ENCODE assay signal across 19 cellular contexts in genomic region chr15:63323798-63324651, GRCh38. TPM values are rescaled to one million over a fixed set of nuclear protein-coding genes. Genes with fewer than 3 reads are reported as not detected.
DNase-seq lines count a peak whose midpoint lies in the region; ATAC-seq, FAIRE-seq and TF ChIP-seq lines count a peak whose summit lies in the region.
"Had no signal": no experiment of that assay in that cellular context is flagged by ENCODE, and none has a peak within 500 bp of the region (broad histone marks: within the 10 kb centered on the region; RNA-seq: fewer than 3 reads in every experiment).

No MANE protein-coding gene starts in this region.

- ATAC-seq in HepG2 (no peak), right lobe of liver (no peak), HG02884 (IDR thresholded peaks at IDR 0.05; ENCODE audit: unreplicated experiment) (no peak)
- ATAC-seq in natural killer cell treated with Interleukin-12 subunit alpha and Interleukin-12 subunit beta and Interleukin-15 and Interleukin-18, amount 100 ng/mL, for 72 hours = no peak
- ATAC-seq: left colon; naive thymus-derived CD8-positive, alpha-beta T cell; right cardiac atrium had no signal

- H3K9me3 ChIP-seq in HepG2 (ENCODE audit: low read length) = no peaks in the 10 kb centered on the region
- no peaks in the 10 kb centered on the region for H3K9me3 ChIP-seq in right lobe of liver
- no peaks in the 10 kb centered on the region for H3K9me3 ChIP-seq in adipocyte (ENCODE audit: control insufficient read depth, low read length)
- H3K9me3 ChIP-seq: transverse colon had no signal

- no peak overlapping the region for H3K4me2 ChIP-seq in HepG2 (ENCODE audit: low read depth, low read length)

- BruUV-seq in HepG2 (replicated peaks; lab: Mats Ljungman, UMichigan) = no TSS peak

- intact Hi-C loops in HepG2 (cut with micrococcal nuclease; ENCODE audit: unreplicated experiment) (no loop called here), right lobe of liver (cut with DNase I) (no loop called here)

- DNase-seq in HepG2 (ENCODE audit: low spot score) (peak; percentile 3), right lobe of liver (no peak), adipocyte (ENCODE audit: low read depth) (peak; percentile 21), left kidney (ENCODE audit: low read depth, low spot score) (peak; percentile 30), NCI-H2107 treated with DMSO at 0.1 percent for 48 hours (lab: John Stamatoyannopoulos, UW; ENCODE audit: unreplicated experiment) (no peak), T-helper 2 cell (no peak)
- DNase-seq in natural killer cell treated with Interleukin-12 subunit alpha and Interleukin-12 subunit beta and Interleukin-15 and Interleukin-18, amount 100 ng/mL, for 72 hours (ENCODE audit: low spot score) = no peak
- DNase-seq: activated CD4-positive, alpha-beta T cell treated with anti-CD3 and anti-CD28 coated beads, Interleukin-2, amount 50 U/mL, for 1 hour; aorta; dermis blood vessel endothelial cell; left colon; MM.1S; naive thymus-derived CD8-positive, alpha-beta T cell; NCI-H2029; right cardiac atrium; stimulated activated CD4-positive, alpha-beta T cell treated with anti-CD3 and anti-CD28 coated beads, Interleukin-4, amount 100 ng/mL, for 4 hours; transverse colon had no signal

- H3K9me3 Mint-ChIP-seq in natural killer cell treated with Interleukin-12 subunit alpha and Interleukin-12 subunit beta and Interleukin-15 and Interleukin-18, amount 100 ng/mL, for 72 hours = no peaks in the 10 kb centered on the region
- H3K9me3 Mint-ChIP-seq: naive thymus-derived CD8-positive, alpha-beta T cell had no signal

- H3K4me1 ChIP-seq in HepG2 (ENCODE audit: insufficient read depth, low read length) (no peaks in the 10 kb centered on the region), right lobe of liver (no peaks in the 10 kb centered on the region), adipocyte (ENCODE audit: control insufficient read depth, insufficient read depth, low read length) (no peaks in the 10 kb centered on the region)
- H3K4me1 ChIP-seq: transverse colon had no signal

- TF ChIP-seq CTCF in HepG2 (CRISPR knock-in tag; IDR thresholded peaks at IDR 0.05) = no peak
- no peak for TF ChIP-seq CTCF in right lobe of liver (IDR thresholded peaks at IDR 0.05)

- 36% methylated on average over 8 of the region's 9 CpGs for WGBS in HepG2 (ENCODE audit: low lambda C conversion rate)
- WGBS in right lobe of liver (ENCODE audit: insufficient coverage, low coverage, low lambda C conversion rate, missing lambda C conversion rate) = 85% methylated on average over 4 of the region's 9 CpGs

- CTCF ChIA-PET in HepG2 (lab: Yijun Ruan, JAX; ENCODE audit: low intra/inter-chr PET ratio, low total read pairs) = no interaction called here

- no peaks in the 10 kb centered on the region for H3K79me2 ChIP-seq in HepG2 (ENCODE audit: insufficient read depth, low read length)

- H3K27ac ChIP-seq in HepG2 (ENCODE audit: extremely low read length, insufficient read depth, low read length) = no peak overlapping the region
- H3K27ac ChIP-seq in right lobe of liver = no peak overlapping the region
- H3K27ac ChIP-seq: transverse colon had no signal

- in situ Hi-C loops in HepG2 (cut with HindIII; ENCODE audit: extremely low pct_ligation_motif_present, low pct_unique_long_range_greater_than_20kb) = no loop called here

- no peaks in the 10 kb centered on the region for H3K4me1 Mint-ChIP-seq in natural killer cell treated with Interleukin-12 subunit alpha and Interleukin-12 subunit beta and Interleukin-15 and Interleukin-18, amount 100 ng/mL, for 72 hours (ENCODE audit: low read depth in 2 of 2)
- H3K4me1 Mint-ChIP-seq: naive thymus-derived CD8-positive, alpha-beta T cell had no signal

- peaks cover 1 to 4% of the 10 kb centered on the region in 2 experiments; a peak in 1 of 5 replicates for H3K27me3 ChIP-seq in HepG2 (ENCODE audit: control insufficient read depth in 1 of 2, insufficient read depth in 2 of 2, low read length in 2 of 2)
- no peaks in the 10 kb centered on the region for H3K27me3 ChIP-seq in right lobe of liver
- no peaks in the 10 kb centered on the region for H3K27me3 ChIP-seq in adipocyte (replicated peaks; ENCODE audit: control insufficient read depth, insufficient read depth, low read length)
- H3K27me3 ChIP-seq: transverse colon had no signal

- H3K4me3 Mint-ChIP-seq in natural killer cell treated with Interleukin-12 subunit alpha and Interleukin-12 subunit beta and Interleukin-15 and Interleukin-18, amount 100 ng/mL, for 72 hours = no peak overlapping the region
- H3K4me3 Mint-ChIP-seq: naive thymus-derived CD8-positive, alpha-beta T cell had no signal

- H3K4me3 ChIP-seq in HepG2 (replicated peaks in 1 of 3; ENCODE audit: insufficient read depth in 1 of 3, low read depth in 2 of 3, low read length in 3 of 3) (no peak overlapping the region), right lobe of liver (no peak overlapping the region), adipocyte (ENCODE audit: low read length) (no peak overlapping the region)
- H3K4me3 ChIP-seq: transverse colon had no signal

- no peaks in the 10 kb centered on the region for H4K20me1 ChIP-seq in HepG2 (ENCODE audit: insufficient read depth, low read length)

- no peak for TF ChIP-seq RAD21 in HepG2 (CRISPR knock-in tag; IDR thresholded peaks at IDR 0.05)

- no peaks in the 10 kb centered on the region for H3K27me3 Mint-ChIP-seq in natural killer cell treated with Interleukin-12 subunit alpha and Interleukin-12 subunit beta and Interleukin-15 and Interleukin-18, amount 100 ng/mL, for 72 hours

- FAIRE-seq in HepG2 (lab: Jason Lieb, UNC) = no peak

- POLR2A ChIA-PET in HepG2 (lab: Yijun Ruan, JAX) = no interaction called here

- H3K36me3 ChIP-seq in HepG2 (replicated peaks in 1 of 2; ENCODE audit: control insufficient read depth in 1 of 2, insufficient read depth in 2 of 2, low read length in 2 of 2) (no peaks in the 10 kb centered on the region), right lobe of liver (no peaks in the 10 kb centered on the region), adipocyte (ENCODE audit: control insufficient read depth, insufficient read depth, low read length, severe bottlenecking) (peaks cover 16% of the 10 kb centered on the region)
- H3K36me3 ChIP-seq: transverse colon had no signal

- H2AFZ ChIP-seq in HepG2 (ENCODE audit: low read length) = no peak overlapping the region

- TF ChIP-seq POLR2A in HepG2 (IDR thresholded peaks at IDR 0.05; ENCODE audit: insufficient read depth in 1 of 2, low read depth in 2 of 2, low read length in 2 of 2) (no peak), right lobe of liver (IDR thresholded peaks at IDR 0.05) (no peak)

- TF ChIP-seq EP300 in HepG2 (IDR thresholded peaks at IDR 0.05; ENCODE audit: low read depth in 2 of 2, low read length in 2 of 2) = no peak
- TF ChIP-seq EP300 in HepG2 (CRISPR knock-in tag; IDR thresholded peaks at IDR 0.05; ENCODE audit: borderline replicate concordance) = no peak

- no peak overlapping the region for H3K27ac Mint-ChIP-seq in natural killer cell treated with Interleukin-12 subunit alpha and Interleukin-12 subunit beta and Interleukin-15 and Interleukin-18, amount 100 ng/mL, for 72 hours

- no peak overlapping the region for H3K9ac ChIP-seq in HepG2 (ENCODE audit: insufficient read depth, low read depth, low read length)
- H3K9ac ChIP-seq in adipocyte (ENCODE audit: low read length) = no peak overlapping the region

- no peaks in the 10 kb centered on the region for H3K36me3 Mint-ChIP-seq in natural killer cell treated with Interleukin-12 subunit alpha and Interleukin-12 subunit beta and Interleukin-15 and Interleukin-18, amount 100 ng/mL, for 72 hours
- H3K36me3 Mint-ChIP-seq: naive thymus-derived CD8-positive, alpha-beta T cell had no signal

RNA-seq across cellular contexts. Expression of gene APH1B, which starts 46.6 kb away (rescaled TPM):
- total RNA-seq in HepG2 (2016; rRNA removed; fragmentation: Illumina TruSeq; extraction: Trizol) (0.67 and 1.00 TPM in 2 replicates), right lobe of liver (1 to 10 TPM; 2.2 to 7.4 (median 4.7) TPM)
- total RNA-seq in HepG2 (2016; cell fraction: cytosol; rRNA removed; fragmentation: Illumina TruSeq; extraction: Trizol; ENCODE audit: low read depth) = 0.61 and 0.62 TPM in 2 replicates
- total RNA-seq in HepG2 (2016; cell fraction: insoluble cytoplasmic fraction; rRNA removed; fragmentation: Illumina TruSeq; extraction: Trizol) = 0.58 and 2.0 TPM in 2 replicates
- total RNA-seq in HepG2 (2016; cell fraction: membrane; rRNA removed; fragmentation: Illumina TruSeq; extraction: Trizol) = 0.21 and 0.59 TPM in 2 replicates
- 1.5 and 2.3 TPM in 2 replicates for total RNA-seq in HepG2 (2016; cell fraction: nucleus; rRNA removed; fragmentation: Illumina TruSeq; extraction: Trizol)
- 0.45 and 0.72 TPM in 2 replicates for polyA plus RNA-seq in HepG2 (2011; rRNA removed)
- polyA plus RNA-seq in HepG2 (2011; cell fraction: cytosol; rRNA removed) = 0.43 and 0.46 TPM in 2 replicates
- 0.97 and 1.0 TPM in 2 replicates for polyA plus RNA-seq in HepG2 (2011; cell fraction: nucleus; rRNA removed)
- 1.4 and 2.6 TPM in 2 replicates for polyA plus RNA-seq in HepG2 (2012)
- 0.47 and 0.48 TPM in 2 replicates for polyA plus RNA-seq in HepG2 (2016; cell fraction: cytosol; fragmentation: Illumina TruSeq; extraction: Trizol; ENCODE audit: low read depth)
- polyA plus RNA-seq in HepG2 (2016; cell fraction: insoluble cytoplasmic fraction; fragmentation: Illumina TruSeq; extraction: Trizol; ENCODE audit: low read depth) = 0.56 and 0.86 TPM in 2 replicates
- polyA plus RNA-seq in HepG2 (2016; cell fraction: membrane; fragmentation: Illumina TruSeq; extraction: Trizol; ENCODE audit: low read depth) = 0.24 and 0.55 TPM in 2 replicates
- polyA plus RNA-seq in HepG2 (2016; cell fraction: nucleus; fragmentation: Illumina TruSeq; extraction: Trizol; ENCODE audit: insufficient read depth, low read depth) = 3.0 and 3.3 TPM in 2 replicates
- 0.23 and 0.82 TPM in 2 replicates for polyA minus RNA-seq in HepG2 (2011; rRNA and poly(A)+ RNA removed; ENCODE audit: low replicate concordance)
- polyA minus RNA-seq in HepG2 (2011; cell fraction: cytosol; rRNA and poly(A)+ RNA removed) = 0.89 and 1.3 TPM in 2 replicates
- polyA minus RNA-seq in HepG2 (2011; cell fraction: nucleus; rRNA and poly(A)+ RNA removed) = 2.3 and 4.4 TPM in 2 replicates
- total RNA-seq in natural killer cell treated with Interleukin-12 subunit alpha and Interleukin-12 subunit beta and Interleukin-15 and Interleukin-18, amount 100 ng/mL, for 72 hours = 10 to 100 TPM in 1 of 2 donors, 1 to 10 TPM in 1; 8.7 to 14.7 TPM

RNA-seq across cellular contexts. Expression of gene CA12, which starts 57.6 kb away (rescaled TPM):
- 0.07 and 0.08 TPM in 2 replicates for total RNA-seq in HepG2 (2016; rRNA removed; fragmentation: Illumina TruSeq; extraction: Trizol)
- total RNA-seq in HepG2 (2016; cell fraction: cytosol; rRNA removed; fragmentation: Illumina TruSeq; extraction: Trizol; ENCODE audit: low read depth) = not detected in 2 replicates
- total RNA-seq in HepG2 (2016; cell fraction: insoluble cytoplasmic fraction; rRNA removed; fragmentation: Illumina TruSeq; extraction: Trizol) = 0.15 and 0.25 TPM in 2 replicates
- 0.03 TPM in 1 of 2 replicates, not detected in the other for total RNA-seq in HepG2 (2016; cell fraction: membrane; rRNA removed; fragmentation: Illumina TruSeq; extraction: Trizol)
- 0.53 and 0.60 TPM in 2 replicates for total RNA-seq in HepG2 (2016; cell fraction: nucleus; rRNA removed; fragmentation: Illumina TruSeq; extraction: Trizol)
- polyA plus RNA-seq in HepG2 (2011; rRNA removed) = 0.20 and 0.52 TPM in 2 replicates
- polyA plus RNA-seq in HepG2 (2011; cell fraction: cytosol; rRNA removed) = 0.13 and 0.28 TPM in 2 replicates
- 0.06 and 0.12 TPM in 2 replicates for polyA plus RNA-seq in HepG2 (2011; cell fraction: nucleus; rRNA removed)
- polyA plus RNA-seq in HepG2 (2012) = 0.15 and 0.19 TPM in 2 replicates
- polyA plus RNA-seq in HepG2 (2016; cell fraction: cytosol; fragmentation: Illumina TruSeq; extraction: Trizol; ENCODE audit: low read depth) = not detected in 2 replicates
- polyA plus RNA-seq in HepG2 (2016; cell fraction: insoluble cytoplasmic fraction; fragmentation: Illumina TruSeq; extraction: Trizol; ENCODE audit: low read depth) = 0.05 TPM in 1 of 2 replicates, not detected in the other
- polyA plus RNA-seq in HepG2 (2016; cell fraction: membrane; fragmentation: Illumina TruSeq; extraction: Trizol; ENCODE audit: low read depth) = not detected in 2 replicates
- 0.17 and 0.18 TPM in 2 replicates for polyA plus RNA-seq in HepG2 (2016; cell fraction: nucleus; fragmentation: Illumina TruSeq; extraction: Trizol; ENCODE audit: insufficient read depth, low read depth)
- 0.04 and 8.4 TPM in 2 replicates for polyA minus RNA-seq in HepG2 (2011; rRNA and poly(A)+ RNA removed; ENCODE audit: low replicate concordance)
- 0.20 and 0.70 TPM in 2 replicates for polyA minus RNA-seq in HepG2 (2011; cell fraction: cytosol; rRNA and poly(A)+ RNA removed)
- 0.37 TPM in 1 of 2 replicates, not detected in the other for polyA minus RNA-seq in HepG2 (2011; cell fraction: nucleus; rRNA and poly(A)+ RNA removed)
- total RNA-seq in right lobe of liver = 10 to 100 TPM in 2 of 6 experiments, 1 to 10 TPM in 1, under 1 TPM in 3; 0.02 to 18.3 (median 1.4) TPM
- total RNA-seq in natural killer cell treated with Interleukin-12 subunit alpha and Interleukin-12 subunit beta and Interleukin-15 and Interleukin-18, amount 100 ng/mL, for 72 hours = not detected
- total RNA-seq: naive thymus-derived CD8-positive, alpha-beta T cell; T-helper 2 cell treated with Interferon-gamma antibody and Interleukin-4, amounts not matched to agents 100 ng/mL and 5 ng/mL, for 36 hours had no signal
- polyA plus RNA-seq: naive thymus-derived CD8-positive, alpha-beta T cell had no signal

Comparison
In these comparisons a context has a peak if more than half of its experiments do, and no peak if none do; other contexts are left out.
1. DNase-seq: peak in HepG2 (single experiment), adipocyte (single experiment) and left kidney (single experiment); none in right lobe of liver (0 of 3), NCI-H2107 treated with DMSO at 0.1 percent for 48 hours (single experiment), natural killer cell treated with Interleukin-12 subunit alpha and Interleukin-12 subunit beta and Interleukin-15 and Interleukin-18, amount 100 ng/mL, for 72 hours (single experiment) and T-helper 2 cell (0 of 5).